In genomic region chr10:44385423-44385725, GRCh38 we compare ENCODE assay signal across 2 cellular contexts.
TF ChIP-seq lines count a peak whose summit lies in the region.

No MANE protein-coding gene starts in this region.

TF ChIP-seq in liver, 16 proteins besides CTCF, POLR2A, EP300 and RAD21:
- TF ChIP-seq YY1 (IDR thresholded peaks at IDR 0.05) (no peak), MAX (IDR thresholded peaks at IDR 0.05) (no peak), ATF3 (IDR thresholded peaks at IDR 0.05) (no peak), FOXA2 (IDR thresholded peaks at IDR 0.05) (no peak), REST (IDR thresholded peaks at IDR 0.05) (no peak), EGR1 (IDR thresholded peaks at IDR 0.05; ENCODE audit: low read depth in 2 of 2) (no peak), JUND (IDR thresholded peaks at IDR 0.05) (no peak), NR2F2 (IDR thresholded peaks at IDR 0.05) (no peak), ZBTB33 (IDR thresholded peaks at IDR 0.05) (no peak), HNF4G (IDR thresholded peaks at IDR 0.05) (no peak), GABPA (IDR thresholded peaks at IDR 0.05 in 1 of 2, conservative IDR thresholded peaks at IDR 0.05 in 1 of 2) (no peak), RXRA (IDR thresholded peaks at IDR 0.05) (no peak), SP1 (IDR thresholded peaks at IDR 0.05) (no peak), FOXA1 (IDR thresholded peaks at IDR 0.05) (no peak), HNF4A (conservative IDR thresholded peaks at IDR 0.05) (no peak)

TF ChIP-seq in HepG2, 621 proteins besides CTCF, POLR2A, EP300 and RAD21:
- TF ChIP-seq ZNF576 (CRISPR knock-in tag; IDR thresholded peaks at IDR 0.05) (no peak), ZNF280D (CRISPR knock-in tag; IDR thresholded peaks at IDR 0.05) (no peak), ZNF672 (CRISPR knock-in tag; IDR thresholded peaks at IDR 0.05) (no peak), SKIL (CRISPR knock-in tag; IDR thresholded peaks at IDR 0.05; ENCODE audit: borderline replicate concordance) (no peak), ZNF550 (CRISPR knock-in tag; IDR thresholded peaks at IDR 0.05; ENCODE audit: borderline replicate concordance) (no peak), GPBP1L1 (CRISPR knock-in tag; IDR thresholded peaks at IDR 0.05) (no peak)
